ENCODE assay signal across 31 cellular contexts in genomic region chr16:15915555-15916081, GRCh38. TPM values are rescaled to one million over a fixed set of nuclear protein-coding genes. Genes with fewer than 3 reads are reported as not detected.
"Had no signal": no experiment of that assay in that cellular context is flagged by ENCODE, and none has a peak within 500 bp of the region (broad histone marks: within the 10 kb centered on the region; RNA-seq: fewer than 3 reads in every experiment).

No MANE protein-coding gene starts in this region.

- H3K4me1 ChIP-seq: esophagus muscularis mucosa, gastroesophageal sphincter, heart left ventricle, left lung, neural progenitor cell, parathyroid adenoma, tibial nerve, upper lobe of right lung, uterus had no signal

- ATAC-seq: foreskin keratinocyte; gastroesophageal sphincter; heart left ventricle; left cardiac atrium; left lung; naive thymus-derived CD4-positive, alpha-beta T cell; sciatic nerve; upper lobe of right lung had no signal

- DNase-seq: dermis blood vessel endothelial cell; effector memory CD4-positive, alpha-beta T cell; foreskin keratinocyte; heart left ventricle; hippocampal formation; left cardiac atrium; mesenchymal stem cell; midbrain; naive thymus-derived CD4-positive, alpha-beta T cell; stimulated activated CD4-positive, alpha-beta T cell treated with anti-CD3 and anti-CD28 coated beads, Interleukin-12 subunit alpha, Interleukin-12 subunit beta, amount 100 ng/mL, for 4 hours; stimulated activated CD4-positive, alpha-beta T cell treated with anti-CD3 and anti-CD28 coated beads, Interleukin-1b, Interleukin-23, amount 100 ng/mL, for 48 hours; stimulated activated CD4-positive, alpha-beta T cell treated with anti-CD3 and anti-CD28 coated beads, Interleukin-4, amount 100 ng/mL, for 1 hour; stimulated activated CD8-positive, alpha-beta memory T cell treated with anti-CD3 and anti-CD28 coated beads, Interleukin-4, amount 100 ng/mL, for 48 hours; stimulated activated naive CD4-positive, alpha-beta T cell treated with Interleukin-2 at 50 U/mL for 16 hours; uterus had no signal

- H3K9me3 ChIP-seq: esophagus muscularis mucosa, gastroesophageal sphincter, heart left ventricle, left lung, thoracic aorta, tibial nerve, upper lobe of right lung, uterus had no signal

- H3K27ac ChIP-seq: coronary artery, esophagus muscularis mucosa, foreskin keratinocyte, gastroesophageal sphincter, heart left ventricle, left lung, neural progenitor cell, parathyroid adenoma, thoracic aorta, tibial nerve, upper lobe of right lung, uterus had no signal

- H3K36me3 Mint-ChIP-seq: neural progenitor cell had no signal

- H3K27me3 ChIP-seq: esophagus muscularis mucosa, foreskin keratinocyte, gastroesophageal sphincter, heart left ventricle, left lung, neural progenitor cell, tibial nerve, upper lobe of right lung, uterus had no signal

- H3K9me3 Mint-ChIP-seq: nephron, neural progenitor cell had no signal

- H3K36me3 ChIP-seq: esophagus muscularis mucosa, gastroesophageal sphincter, heart left ventricle, left lung, neural progenitor cell, thoracic aorta, tibial nerve, upper lobe of right lung, uterus had no signal

- H3K4me1 Mint-ChIP-seq: nephron, neural progenitor cell had no signal

- H3K27ac Mint-ChIP-seq: naive thymus-derived CD4-positive, alpha-beta T cell; nephron; neural progenitor cell; progenitor cell of endocrine pancreas had no signal

- H3K4me3 ChIP-seq: coronary artery, esophagus muscularis mucosa, gastroesophageal sphincter, heart left ventricle, left lung, neural progenitor cell, smooth muscle cell, thoracic aorta, tibial nerve, upper lobe of right lung, uterus had no signal

- H3K4me3 Mint-ChIP-seq: naive thymus-derived CD4-positive, alpha-beta T cell; nephron had no signal

RNA-seq across cellular contexts. Expression of gene MYH11, which starts 58.8 kb away (rescaled TPM):
- total RNA-seq: dermis blood vessel endothelial cell, endothelial cell of umbilical vein, epithelial cell of proximal tubule, foreskin keratinocyte, lung microvascular endothelial cell, smooth muscle cell had no signal
